Comparison of ENCODE assay signal across 8 cellular contexts in genomic region chr19:51777570-51778460, GRCh38. TPM values are rescaled to one million over a fixed set of nuclear protein-coding genes. Genes with fewer than 3 reads are reported as not detected.
DNase-seq lines count a peak whose midpoint lies in the region; ATAC-seq, FAIRE-seq and TF ChIP-seq lines count a peak whose summit lies in the region.

No MANE protein-coding gene starts in this region.

- POLR2A ChIA-PET in endothelial cell of umbilical vein (lab: Charles Lee): no interaction called here

- H3K9me3 Mint-ChIP-seq in activated CD4-positive, alpha-beta T cell treated with anti-CD3 and anti-CD28 coated beads, Interleukin-2, amount 10 ng/mL, durations not matched to agents 24 days and 14 days: no peaks in the 10 kb centered on the region
- H3K9me3 Mint-ChIP-seq in memory B cell: peaks cover 4% of the 10 kb centered on the region
- peaks cover 2% of the 10 kb centered on the region for H3K9me3 Mint-ChIP-seq in stimulated activated effector memory CD8-positive, alpha-beta T cell treated with anti-CD3 and anti-CD28 coated beads, Interleukin-12 subunit alpha, Interleukin-12 subunit beta, amount 100 ng/mL, for 72 hours

- H3K4me2 ChIP-seq in endothelial cell of umbilical vein (ENCODE audit: insufficient read depth, low read length): no peak overlapping the region

- H3K36me3 ChIP-seq in endothelial cell of umbilical vein (ENCODE audit: control insufficient read depth in 2 of 2, extremely low read depth in 1 of 2, insufficient read depth in 2 of 2, low read length in 2 of 2): no peaks in the 10 kb centered on the region

- dilution Hi-C loops in endothelial cell of umbilical vein (cut with MboI; ENCODE audit: extremely low pct_ligation_motif_present, low sequenced_read_pairs): no loop called here

- no peak overlapping the region for H3K9ac ChIP-seq in endothelial cell of umbilical vein (replicated peaks; ENCODE audit: extremely low read depth, insufficient read depth, low read length)

- no peaks in the 10 kb centered on the region for H3K4me1 Mint-ChIP-seq in activated CD4-positive, alpha-beta T cell treated with anti-CD3 and anti-CD28 coated beads, Interleukin-2, amount 10 ng/mL, durations not matched to agents 24 days and 14 days
- H3K4me1 Mint-ChIP-seq in memory B cell: no peaks in the 10 kb centered on the region
- peaks cover 6% of the 10 kb centered on the region for H3K4me1 Mint-ChIP-seq in stimulated activated effector memory CD8-positive, alpha-beta T cell treated with anti-CD3 and anti-CD28 coated beads, Interleukin-12 subunit alpha, Interleukin-12 subunit beta, amount 100 ng/mL, for 72 hours

- H3K79me2 ChIP-seq in endothelial cell of umbilical vein (ENCODE audit: control insufficient read depth, insufficient read depth, low read length): no peaks in the 10 kb centered on the region

- intact Hi-C loops in activated CD4-positive, alpha-beta T cell treated with anti-CD3 and anti-CD28 coated beads, Interleukin-2, amount 10 ng/mL, durations not matched to agents 24 days and 14 days (cut with micrococcal nuclease): loop anchor here (10.0 kb wide), 1 partner anchor 123 kb away; no protein-coding TSS in a partner anchor
- intact Hi-C loops in endothelial cell of umbilical vein (cut with micrococcal nuclease): loop anchor here (1.0 to 2.0 kb wide), 4 partner anchors 121 to 459 kb away; no protein-coding TSS in a partner anchor

- peak; percentile 63 to 69 for TF ChIP-seq CTCF in endothelial cell of umbilical vein (IDR thresholded peaks at IDR 0.05; ENCODE audit: extremely low read depth in 1 of 2, insufficient read depth in 1 of 2, low read depth in 1 of 2, low read length in 2 of 2)

- H3K27me3 Mint-ChIP-seq in activated CD4-positive, alpha-beta T cell treated with anti-CD3 and anti-CD28 coated beads, Interleukin-2, amount 10 ng/mL, durations not matched to agents 24 days and 14 days: peaks cover 9% of the 10 kb centered on the region
- peaks cover 23% of the 10 kb centered on the region for H3K27me3 Mint-ChIP-seq in memory B cell

- ATAC-seq in memory B cell (ENCODE audit: low read depth) (peak; percentile 48), HG03439 (IDR thresholded peaks at IDR 0.05; ENCODE audit: unreplicated experiment) (no peak)
- ATAC-seq in stimulated activated effector memory CD8-positive, alpha-beta T cell treated with anti-CD3 and anti-CD28 coated beads, Interleukin-12 subunit alpha, Interleukin-12 subunit beta, amount 100 ng/mL, for 72 hours: peak; percentile 43

- H3K4me3 Mint-ChIP-seq in activated CD4-positive, alpha-beta T cell treated with anti-CD3 and anti-CD28 coated beads, Interleukin-2, amount 10 ng/mL, durations not matched to agents 24 days and 14 days: no peak overlapping the region
- H3K4me3 Mint-ChIP-seq in memory B cell: no peak overlapping the region
- no peak overlapping the region for H3K4me3 Mint-ChIP-seq in stimulated activated effector memory CD8-positive, alpha-beta T cell treated with anti-CD3 and anti-CD28 coated beads, Interleukin-12 subunit alpha, Interleukin-12 subunit beta, amount 100 ng/mL, for 72 hours

- CTCF ChIA-PET in endothelial cell of umbilical vein (lab: Charles Lee): interaction anchor here (0.7 to 2.3 kb wide), 32 partner anchors 9 to 459 kb away, joined by 3 to 30 read pairs (median 4); partner anchors contain the start of genes FPR1 and ZNF615

- FAIRE-seq in endothelial cell of umbilical vein (lab: Jason Lieb, UNC): peak; percentile 89

- TF ChIP-seq POLR2A in endothelial cell of umbilical vein (IDR thresholded peaks at IDR 0.05; ENCODE audit: low read depth, low read length): no peak

- no peaks in the 10 kb centered on the region for H3K4me1 ChIP-seq in endothelial cell of umbilical vein (ENCODE audit: control insufficient read depth, extremely low read depth, insufficient read depth, low read length)

- H3K27ac Mint-ChIP-seq in activated CD4-positive, alpha-beta T cell treated with anti-CD3 and anti-CD28 coated beads, Interleukin-2, amount 10 ng/mL, durations not matched to agents 24 days and 14 days: no peak overlapping the region
- no peak overlapping the region for H3K27ac Mint-ChIP-seq in memory B cell
- H3K27ac Mint-ChIP-seq in stimulated activated effector memory CD8-positive, alpha-beta T cell treated with anti-CD3 and anti-CD28 coated beads, Interleukin-12 subunit alpha, Interleukin-12 subunit beta, amount 100 ng/mL, for 72 hours: no peak overlapping the region

- DNase-seq in AML-193 (lab: John Stamatoyannopoulos, UW) (peak; percentile 82 to 88), H4 (ENCODE audit: low spot score) (peak; percentile 91), NCI-H510A (lab: John Stamatoyannopoulos, UW) (peak; percentile 30), endothelial cell of umbilical vein (ENCODE audit: low read depth, low spot score) (peak; percentile 52), memory B cell (ENCODE audit: low spot score in 2 of 2) (peak; percentile 28 to 41)
- DNase-seq in activated CD4-positive, alpha-beta T cell treated with anti-CD3 and anti-CD28 coated beads, Interleukin-2, amount 10 ng/mL, durations not matched to agents 24 days and 14 days: peak; percentile 77
- peak; percentile 5 to 52 for DNase-seq in stimulated activated effector memory CD8-positive, alpha-beta T cell treated with anti-CD3 and anti-CD28 coated beads, Interleukin-12 subunit alpha, Interleukin-12 subunit beta, amount 100 ng/mL, for 72 hours (ENCODE audit: low spot score in 2 of 2)

- no peaks in the 10 kb centered on the region for H4K20me1 ChIP-seq in endothelial cell of umbilical vein (replicated peaks; ENCODE audit: control insufficient read depth, extremely low read depth, insufficient read depth, low read length)

- H3K36me3 Mint-ChIP-seq in activated CD4-positive, alpha-beta T cell treated with anti-CD3 and anti-CD28 coated beads, Interleukin-2, amount 10 ng/mL, durations not matched to agents 24 days and 14 days (ENCODE audit: low read depth): no peaks in the 10 kb centered on the region
- no peaks in the 10 kb centered on the region for H3K36me3 Mint-ChIP-seq in memory B cell
- no peaks in the 10 kb centered on the region for H3K36me3 Mint-ChIP-seq in stimulated activated effector memory CD8-positive, alpha-beta T cell treated with anti-CD3 and anti-CD28 coated beads, Interleukin-12 subunit alpha, Interleukin-12 subunit beta, amount 100 ng/mL, for 72 hours

- no peaks in the 10 kb centered on the region for H3K27me3 ChIP-seq in endothelial cell of umbilical vein (ENCODE audit: control insufficient read depth in 2 of 2, insufficient read depth in 2 of 2, low read length in 2 of 2)

- H3K9me1 ChIP-seq in endothelial cell of umbilical vein (replicated peaks; ENCODE audit: control insufficient read depth, extremely low read depth, insufficient read depth, low read length): no peaks in the 10 kb centered on the region

- peak overlapping the region; percentile 44 for H2AFZ ChIP-seq in endothelial cell of umbilical vein (ENCODE audit: low read depth, low read length)

- BruUV-seq in endothelial cell of umbilical vein (replicated peaks; lab: Mats Ljungman, UMichigan): no TSS peak

- H3K9me3 ChIP-seq in endothelial cell of umbilical vein (replicated peaks; ENCODE audit: control insufficient read depth, insufficient read depth, low read length): no peaks in the 10 kb centered on the region

- H3K27ac ChIP-seq in endothelial cell of umbilical vein (ENCODE audit: insufficient read depth, low read depth, low read length): no peak overlapping the region

- H3K4me3 ChIP-seq in endothelial cell of umbilical vein (replicated peaks in 1 of 3; ENCODE audit: insufficient read depth in 1 of 3, low read depth in 1 of 3, low read length in 3 of 3): no peak overlapping the region

RNA-seq across cellular contexts. Expression of gene FPR2, which starts 16.8 kb away (rescaled TPM):
- 0.23 TPM in 1 of 2 replicates, not detected in the other for total RNA-seq in H4 (2014; rRNA removed; shearing (Covaris generic))
- not detected in 2 replicates for total RNA-seq in activated CD4-positive, alpha-beta T cell treated with anti-CD3 and anti-CD28 coated beads, Interleukin-2, amount 10 ng/mL, durations not matched to agents 24 days and 14 days
- not detected in 2 replicates for total RNA-seq in endothelial cell of umbilical vein
- not detected in 2 replicates for polyA plus RNA-seq in endothelial cell of umbilical vein
- polyA plus RNA-seq in endothelial cell of umbilical vein (2011; cell fraction: cytosol; rRNA removed): not detected in 2 replicates
- not detected in 2 replicates for polyA plus RNA-seq in endothelial cell of umbilical vein (2011; cell fraction: nucleus; rRNA removed)
- not detected in 2 replicates for polyA plus RNA-seq in endothelial cell of umbilical vein (2012)
- polyA minus RNA-seq in endothelial cell of umbilical vein: not detected in 2 replicates
- polyA minus RNA-seq in endothelial cell of umbilical vein (2011; cell fraction: cytosol; rRNA and poly(A)+ RNA removed): not detected
- polyA minus RNA-seq in endothelial cell of umbilical vein (2011; cell fraction: nucleus; rRNA and poly(A)+ RNA removed): not detected in 2 replicates

RNA-seq across cellular contexts. Expression of gene FPR3, which starts 17.1 kb away (rescaled TPM):
- 0.62 and 0.64 TPM in 2 replicates for total RNA-seq in H4 (2014; rRNA removed; shearing (Covaris generic))
- not detected in 2 replicates for total RNA-seq in activated CD4-positive, alpha-beta T cell treated with anti-CD3 and anti-CD28 coated beads, Interleukin-2, amount 10 ng/mL, durations not matched to agents 24 days and 14 days
- not detected in 2 replicates for total RNA-seq in endothelial cell of umbilical vein
- not detected in 2 replicates for polyA plus RNA-seq in endothelial cell of umbilical vein
- polyA plus RNA-seq in endothelial cell of umbilical vein (2011; cell fraction: cytosol; rRNA removed): not detected in 2 replicates
- not detected in 2 replicates for polyA plus RNA-seq in endothelial cell of umbilical vein (2011; cell fraction: nucleus; rRNA removed)
- not detected in 2 replicates for polyA plus RNA-seq in endothelial cell of umbilical vein (2012)
- not detected in 2 replicates for polyA minus RNA-seq in endothelial cell of umbilical vein
- not detected for polyA minus RNA-seq in endothelial cell of umbilical vein (2011; cell fraction: cytosol; rRNA and poly(A)+ RNA removed)
- polyA minus RNA-seq in endothelial cell of umbilical vein (2011; cell fraction: nucleus; rRNA and poly(A)+ RNA removed): not detected in 2 replicates

RNA-seq across cellular contexts. Expression of gene FPR1, which starts 26.1 kb away (rescaled TPM):
- 2.5 and 3.0 TPM in 2 replicates for total RNA-seq in H4 (2014; rRNA removed; shearing (Covaris generic))
- total RNA-seq in activated CD4-positive, alpha-beta T cell treated with anti-CD3 and anti-CD28 coated beads, Interleukin-2, amount 10 ng/mL, durations not matched to agents 24 days and 14 days: not detected in 2 replicates
- total RNA-seq in endothelial cell of umbilical vein: not detected in 2 replicates
- not detected in 2 replicates for polyA plus RNA-seq in endothelial cell of umbilical vein
- polyA plus RNA-seq in endothelial cell of umbilical vein (2011; cell fraction: cytosol; rRNA removed): not detected in 2 replicates
- not detected in 2 replicates for polyA plus RNA-seq in endothelial cell of umbilical vein (2011; cell fraction: nucleus; rRNA removed)
- not detected in 2 replicates for polyA plus RNA-seq in endothelial cell of umbilical vein (2012)
- not detected in 2 replicates for polyA minus RNA-seq in endothelial cell of umbilical vein
- not detected for polyA minus RNA-seq in endothelial cell of umbilical vein (2011; cell fraction: cytosol; rRNA and poly(A)+ RNA removed)
- not detected in 2 replicates for polyA minus RNA-seq in endothelial cell of umbilical vein (2011; cell fraction: nucleus; rRNA and poly(A)+ RNA removed)

RNA-seq across cellular contexts. Expression of gene HAS1, which starts 54.0 kb away (rescaled TPM):
- not detected in 2 replicates for total RNA-seq in H4 (2014; rRNA removed; shearing (Covaris generic))
- not detected in 2 replicates for total RNA-seq in activated CD4-positive, alpha-beta T cell treated with anti-CD3 and anti-CD28 coated beads, Interleukin-2, amount 10 ng/mL, durations not matched to agents 24 days and 14 days
- total RNA-seq in endothelial cell of umbilical vein: not detected in 2 replicates
- not detected in 2 replicates for polyA plus RNA-seq in endothelial cell of umbilical vein
- not detected in 2 replicates for polyA plus RNA-seq in endothelial cell of umbilical vein (2011; cell fraction: cytosol; rRNA removed)
- not detected in 2 replicates for polyA plus RNA-seq in endothelial cell of umbilical vein (2011; cell fraction: nucleus; rRNA removed)
- not detected in 2 replicates for polyA plus RNA-seq in endothelial cell of umbilical vein (2012)
- polyA minus RNA-seq in endothelial cell of umbilical vein: not detected in 2 replicates
- polyA minus RNA-seq in endothelial cell of umbilical vein (2011; cell fraction: cytosol; rRNA and poly(A)+ RNA removed): not detected
- not detected in 2 replicates for polyA minus RNA-seq in endothelial cell of umbilical vein (2011; cell fraction: nucleus; rRNA and poly(A)+ RNA removed)

Comparison
In these comparisons a context has a peak if more than half of its experiments do, and no peak if none do; other contexts are left out.
1. DNase-seq: peak in every context shown above with its lines; median percentile 91 in H4; 85 in AML-193; 77 in activated CD4-positive, alpha-beta T cell treated with anti-CD3 and anti-CD28 coated beads, Interleukin-2, amount 10 ng/mL, durations not matched to agents 24 days and 14 days; 52 in endothelial cell of umbilical vein; 34 in memory B cell; 30 in NCI-H510A; 28 in stimulated activated effector memory CD8-positive, alpha-beta T cell treated with anti-CD3 and anti-CD28 coated beads, Interleukin-12 subunit alpha, Interleukin-12 subunit beta, amount 100 ng/mL, for 72 hours.